In the genomic region with DNA sequence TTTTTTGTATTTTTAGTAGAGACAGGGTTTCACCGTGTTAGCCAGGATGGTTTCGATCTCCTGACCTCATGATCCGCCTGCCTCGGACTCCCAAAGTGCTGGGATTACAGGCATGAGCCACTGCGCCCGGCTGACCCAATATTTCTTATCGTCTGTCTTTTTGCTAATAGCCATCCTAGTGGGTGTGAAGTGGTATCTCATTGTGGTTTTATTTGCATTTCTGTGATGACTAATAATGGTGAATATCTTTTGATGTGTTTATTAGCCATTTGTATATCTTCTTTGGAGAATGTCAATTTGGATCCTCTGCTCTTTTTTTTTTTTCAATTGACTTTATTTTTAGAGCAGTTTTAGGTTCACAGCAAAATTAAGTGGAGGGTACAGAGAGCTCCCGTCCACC, we compare ENCODE assay signal across 7 cellular contexts. TPM values are rescaled to one million over a fixed set of nuclear protein-coding genes. Genes with fewer than 3 reads are reported as not detected.
DNase-seq lines count a peak whose midpoint lies in the region; ATAC-seq, FAIRE-seq and TF ChIP-seq lines count a peak whose summit lies in the region.
"Not testable (repeated sequence)": the region's sequence is repeated elsewhere in the genome, so short reads cannot be mapped to it uniquely, and the experiment has no call there.

No MANE protein-coding gene starts in this region.

- not testable (repeated sequence) for H2BK5ac ChIP-seq in trophoblast cell (ENCODE audit: low read depth, low read length, poor library complexity)

- peak; percentile 29 for ATAC-seq in memory B cell (ENCODE audit: low read depth)

- not testable (repeated sequence) for H4K12ac ChIP-seq in trophoblast cell (ENCODE audit: low read depth, low read length)

- H2BK120ac ChIP-seq in trophoblast cell (ENCODE audit: insufficient read depth, low read length, poor library complexity), result peak overlapping the region; percentile 47

- H3K9ac ChIP-seq in BLaER1; SU-DHL-6 (ENCODE audit: low read length); trophoblast cell (ENCODE audit: low read length): not testable (repeated sequence)

- H3K27ac ChIP-seq in BLaER1; SU-DHL-6 (ENCODE audit: low read depth, low read length); trophoblast cell (ENCODE audit: low read depth, low read length): not testable (repeated sequence)

- peak overlapping the region; percentile 70 for H4K91ac ChIP-seq in trophoblast cell (ENCODE audit: low read depth, low read length)

- H3K9me3 ChIP-seq in BLaER1; SU-DHL-6 (ENCODE audit: insufficient read depth, low read length); trophoblast cell (ENCODE audit: insufficient read depth, low read depth, low read length): not testable (repeated sequence)

- H3K4me3 ChIP-seq in BLaER1; SU-DHL-6 (ENCODE audit: insufficient read depth, low read length, poor library complexity, severe bottlenecking); trophoblast cell (ENCODE audit: low read depth, low read length): not testable (repeated sequence)

- not testable (repeated sequence) for H3K9me2 ChIP-seq in SU-DHL-6 (replicated peaks; ENCODE audit: insufficient read depth, low read length)

- TF ChIP-seq CTCF in SU-DHL-6 (IDR thresholded peaks at IDR 0.05; ENCODE audit: insufficient read depth, low read length, poor library complexity, severe bottlenecking), result not testable (repeated sequence)

- H4K20me1 ChIP-seq in BLaER1; SU-DHL-6 (ENCODE audit: low read depth, low read length): not testable (repeated sequence)

- peaks cover 38% of the 10 kb centered on the region for H3K79me1 ChIP-seq in trophoblast cell (ENCODE audit: low read length)

- not testable (repeated sequence) for H4K8ac ChIP-seq in trophoblast cell (ENCODE audit: low read depth, low read length)

- H3K4ac ChIP-seq in trophoblast cell (ENCODE audit: low read depth, low read length), result not testable (repeated sequence)

- not testable (repeated sequence) for H3K36me3 ChIP-seq in BLaER1; SU-DHL-6 (ENCODE audit: low read length); trophoblast cell (ENCODE audit: control insufficient read depth in 1 of 2, insufficient read depth in 2 of 2, low read length in 2 of 2)

- H3K18ac ChIP-seq in trophoblast cell (ENCODE audit: low read length), result not testable (repeated sequence)

- H2AFZ ChIP-seq in SU-DHL-6 (ENCODE audit: low read depth, low read length, severe bottlenecking); trophoblast cell (ENCODE audit: insufficient read depth, low read length, poor library complexity): not testable (repeated sequence)

- not testable (repeated sequence) for H3K27me3 Mint-ChIP-seq in memory B cell

- H3K27me3 ChIP-seq in BLaER1; SU-DHL-6 (ENCODE audit: low read length); trophoblast cell (ENCODE audit: insufficient read depth, low read length): not testable (repeated sequence)

- H2BK12ac ChIP-seq in trophoblast cell (ENCODE audit: low read length), result peak overlapping the region; percentile 93

- WGBS in trophoblast cell (ENCODE audit: extremely low coverage, insufficient coverage, insufficient read length), result no CpG with 5 or more reads among the region's 8 CpGs

- H3K9me3 Mint-ChIP-seq in memory B cell, result not testable (repeated sequence)

- not testable (repeated sequence) for H3K14ac ChIP-seq in trophoblast cell (ENCODE audit: low read length)

- peak overlapping the region; percentile 75 for H3K4me3 Mint-ChIP-seq in memory B cell

- not testable (repeated sequence) for H3F3A ChIP-seq in SU-DHL-6 (ENCODE audit: insufficient read depth)

- peak; percentile 24 for FAIRE-seq in GM18507 (lab: Jason Lieb, UNC)

- not testable (repeated sequence) for H3K36me3 Mint-ChIP-seq in memory B cell

- not testable (repeated sequence) for H3K79me2 ChIP-seq in SU-DHL-6 (ENCODE audit: insufficient read depth, low read length); trophoblast cell (ENCODE audit: control insufficient read depth, insufficient read depth, low read length, poor library complexity)

- DNase-seq in GM18507 (ENCODE audit: extremely low spot score, insufficient read length, low read depth); memory B cell (ENCODE audit: low spot score in 2 of 2); trophoblast cell: not testable (repeated sequence)
- DNase-seq in NCI-H774 (lab: John Stamatoyannopoulos, UW) (peak; percentile 16), amniotic epithelial cell (ENCODE audit: low read depth) (peak; percentile 50)

- not testable (repeated sequence) for H3K23ac ChIP-seq in trophoblast cell (ENCODE audit: low read length)

- peak overlapping the region; percentile 64 for H2AK5ac ChIP-seq in trophoblast cell (ENCODE audit: low read length)

- H3K27ac Mint-ChIP-seq in memory B cell, result peak overlapping the region; percentile 56

- peaks cover 16% of the 10 kb centered on the region for H3K4me1 Mint-ChIP-seq in memory B cell

- peak overlapping the region; percentile 37 for H3K4me2 ChIP-seq in BLaER1
- peak overlapping the region; percentile 35 for H3K4me2 ChIP-seq in SU-DHL-6 (ENCODE audit: low read depth, low read length, poor library complexity, severe bottlenecking)
- H3K4me2 ChIP-seq in trophoblast cell (ENCODE audit: low read length), result not testable (repeated sequence)

- H3K4me1 ChIP-seq in BLaER1 (peaks cover 46% of the 10 kb centered on the region), trophoblast cell (ENCODE audit: control insufficient read depth in 1 of 2, insufficient read depth in 2 of 2, low read length in 2 of 2) (peaks cover 28 to 39% of the 10 kb centered on the region in 2 experiments)

RNA-seq across cellular contexts. Expression of a gene that starts 19.3 kb away (rescaled TPM):
- polyA plus RNA-seq in trophoblast cell (2013), result 39.7 and 41.7 TPM in 2 replicates
